Comparison of ENCODE assay signal across 8 cellular contexts in the genomic region with DNA sequence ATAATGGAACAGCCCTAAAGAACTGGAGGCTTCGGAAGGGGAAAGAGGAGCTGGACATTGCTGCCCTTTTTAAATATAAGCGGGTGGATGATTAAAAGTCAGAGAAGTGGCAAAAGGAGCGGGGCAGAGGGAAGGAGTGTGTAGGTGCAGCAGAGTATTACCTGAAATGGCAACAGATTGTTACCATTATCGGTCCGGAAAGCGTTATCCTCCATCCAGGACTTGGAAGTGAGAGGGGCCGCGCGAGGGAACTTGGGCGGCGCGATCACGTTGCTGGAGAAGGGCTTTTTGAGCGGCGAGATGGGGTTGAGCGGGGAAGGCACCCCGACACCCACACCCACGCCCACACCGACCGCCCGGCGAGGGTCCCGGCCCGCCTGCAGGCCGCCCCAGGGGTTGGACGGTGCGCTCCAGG. TPM values are rescaled to one million over a fixed set of nuclear protein-coding genes. Genes with fewer than 3 reads are reported as not detected.
DNase-seq lines count a peak whose midpoint lies in the region; ATAC-seq and TF ChIP-seq lines count a peak whose summit lies in the region.

No MANE protein-coding gene starts in this region.

- DNase-seq in DND-41: no peak
- DNase-seq in SJCRH30: no peak
- no peak for DNase-seq in foreskin keratinocyte
- no peak for DNase-seq in trophoblast cell
- no peak for DNase-seq in effector CD8-positive, alpha-beta T cell (lab: John Stamatoyannopoulos, UW)
- DNase-seq in stimulated activated CD4-positive, alpha-beta T cell treated with anti-CD3 and anti-CD28 coated beads, Interleukin-4, amount 100 ng/mL, for 4 hours: no peak

- no peak overlapping the region for H4K8ac ChIP-seq in trophoblast cell (ENCODE audit: low read depth, low read length)

- H3K4ac ChIP-seq in trophoblast cell (ENCODE audit: low read depth, low read length): no peak overlapping the region

- H3K9me3 ChIP-seq in DND-41 (ENCODE audit: insufficient read depth, low read length, severe bottlenecking) (no peaks in the 10 kb centered on the region), SJCRH30 (replicated peaks) (no peaks in the 10 kb centered on the region), trophoblast cell (ENCODE audit: insufficient read depth, low read depth, low read length) (no peaks in the 10 kb centered on the region)

- H3K79me2 ChIP-seq in DND-41 (ENCODE audit: insufficient read depth, low read length) (no peaks in the 10 kb centered on the region), trophoblast cell (ENCODE audit: control insufficient read depth, insufficient read depth, low read length, poor library complexity) (peaks cover 1% of the 10 kb centered on the region)

- ATAC-seq in DND-41 (ENCODE audit: insufficient read depth, low read depth) (no peak), foreskin keratinocyte (peak; percentile 19), HG02973 (IDR thresholded peaks at IDR 0.05; ENCODE audit: unreplicated experiment) (no peak), GM19455 (IDR thresholded peaks at IDR 0.05; ENCODE audit: unreplicated experiment) (no peak)

- H3K27me3 ChIP-seq in DND-41 (ENCODE audit: insufficient read depth, low read length, poor library complexity) (no peaks in the 10 kb centered on the region), SJCRH30 (no peaks in the 10 kb centered on the region), foreskin keratinocyte (no peaks in the 10 kb centered on the region), trophoblast cell (ENCODE audit: insufficient read depth, low read length) (peaks cover 7% of the 10 kb centered on the region)

- no peak overlapping the region for H3K18ac ChIP-seq in trophoblast cell (ENCODE audit: low read length)

- no peak overlapping the region for H3K27ac ChIP-seq in DND-41 (ENCODE audit: low read length)
- no peak overlapping the region for H3K27ac ChIP-seq in SJCRH30
- H3K27ac ChIP-seq in foreskin keratinocyte: no peak overlapping the region
- no peak overlapping the region for H3K27ac ChIP-seq in trophoblast cell (ENCODE audit: low read depth, low read length)

- no peak overlapping the region for H4K12ac ChIP-seq in trophoblast cell (ENCODE audit: low read depth, low read length)

- H2BK12ac ChIP-seq in trophoblast cell (ENCODE audit: low read length): no peak overlapping the region

- H3K36me3 ChIP-seq in DND-41 (ENCODE audit: insufficient read depth, low read length): no peaks in the 10 kb centered on the region
- no peaks in the 10 kb centered on the region for H3K36me3 ChIP-seq in SJCRH30
- no peaks in the 10 kb centered on the region for H3K36me3 ChIP-seq in trophoblast cell (ENCODE audit: control insufficient read depth in 1 of 2, insufficient read depth in 2 of 2, low read length in 2 of 2)

- no peak overlapping the region for H3K23ac ChIP-seq in trophoblast cell (ENCODE audit: low read length)

- WGBS in trophoblast cell (ENCODE audit: extremely low coverage, insufficient coverage, insufficient read length): no CpG with 5 or more reads among the region's 27 CpGs

- no peak overlapping the region for H2BK120ac ChIP-seq in trophoblast cell (ENCODE audit: insufficient read depth, low read length, poor library complexity)

- H3K4me1 ChIP-seq in DND-41 (ENCODE audit: insufficient read depth, low read length) (peaks cover 43% of the 10 kb centered on the region), SJCRH30 (no peaks in the 10 kb centered on the region), foreskin keratinocyte (peaks cover 23% of the 10 kb centered on the region), trophoblast cell (ENCODE audit: control insufficient read depth in 1 of 2, insufficient read depth in 2 of 2, low read length in 2 of 2) (peaks cover 5 to 7% of the 10 kb centered on the region in 2 experiments)

- TF ChIP-seq CTCF in DND-41 (IDR thresholded peaks at IDR 0.05; ENCODE audit: borderline replicate concordance, extremely low read depth, low read length, poor library complexity, severe bottlenecking) (no peak), foreskin keratinocyte (conservative IDR thresholded peaks at IDR 0.05) (no peak)

- peak overlapping the region; percentile 87 for H3K4me2 ChIP-seq in DND-41 (ENCODE audit: insufficient read depth, low read length)
- H3K4me2 ChIP-seq in trophoblast cell (ENCODE audit: low read length): peak overlapping the region; percentile 99

- peak overlapping the region in 1 of 2 experiments; percentile 65; a peak in 2 of 4 replicates for H3K4me3 ChIP-seq in DND-41 (ENCODE audit: low read depth in 1 of 2, low read length in 2 of 2)
- peak overlapping the region; percentile 69; the same call in 1 of the 2 replicates for H3K4me3 ChIP-seq in SJCRH30
- H3K4me3 ChIP-seq in trophoblast cell (ENCODE audit: low read depth, low read length): peak overlapping the region; percentile 72

- peak overlapping the region; percentile 51; the same call in 1 of the 2 replicates for H3K9ac ChIP-seq in DND-41 (ENCODE audit: low read depth, low read length)
- no peak overlapping the region for H3K9ac ChIP-seq in trophoblast cell (ENCODE audit: low read length)

- H4K20me1 ChIP-seq in DND-41 (ENCODE audit: insufficient read depth, low read length): no peaks in the 10 kb centered on the region

- no peak overlapping the region for H3K14ac ChIP-seq in trophoblast cell (ENCODE audit: low read length)

- peaks cover 6% of the 10 kb centered on the region for H3K79me1 ChIP-seq in trophoblast cell (ENCODE audit: low read length)

- H2AK5ac ChIP-seq in trophoblast cell (ENCODE audit: low read length): no peak overlapping the region

- H2BK5ac ChIP-seq in trophoblast cell (ENCODE audit: low read depth, low read length, poor library complexity): no peak overlapping the region

- H4K91ac ChIP-seq in trophoblast cell (ENCODE audit: low read depth, low read length): no peak overlapping the region

- H2AFZ ChIP-seq in DND-41 (ENCODE audit: low read depth, low read length): no peak overlapping the region
- H2AFZ ChIP-seq in trophoblast cell (ENCODE audit: insufficient read depth, low read length, poor library complexity): peak overlapping the region; percentile 74

RNA-seq across cellular contexts. Expression of a gene that starts 51.7 kb away (rescaled TPM):
- total RNA-seq in SJCRH30 (2014; rRNA removed; shearing (Covaris generic)): 1.7 and 1.8 TPM in 2 replicates
- total RNA-seq in foreskin keratinocyte: 0.54 and 0.63 TPM in 2 replicates
- 0.09 and 0.12 TPM in 2 replicates for polyA plus RNA-seq in foreskin keratinocyte
- polyA plus RNA-seq in trophoblast cell (2013): 1.1 and 1.2 TPM in 2 replicates

RNA-seq across cellular contexts. Expression of a gene that starts 51.8 kb away (rescaled TPM):
- total RNA-seq in SJCRH30 (2014; rRNA removed; shearing (Covaris generic)): 13.5 and 18.2 TPM in 2 replicates
- total RNA-seq in foreskin keratinocyte: 25.6 and 31.5 TPM in 2 replicates
- 24.6 and 28.2 TPM in 2 replicates for polyA plus RNA-seq in foreskin keratinocyte
- 30.8 and 35.0 TPM in 2 replicates for polyA plus RNA-seq in trophoblast cell (2013)
